ENCODE assay signal across 15 cellular contexts in the genomic region with DNA sequence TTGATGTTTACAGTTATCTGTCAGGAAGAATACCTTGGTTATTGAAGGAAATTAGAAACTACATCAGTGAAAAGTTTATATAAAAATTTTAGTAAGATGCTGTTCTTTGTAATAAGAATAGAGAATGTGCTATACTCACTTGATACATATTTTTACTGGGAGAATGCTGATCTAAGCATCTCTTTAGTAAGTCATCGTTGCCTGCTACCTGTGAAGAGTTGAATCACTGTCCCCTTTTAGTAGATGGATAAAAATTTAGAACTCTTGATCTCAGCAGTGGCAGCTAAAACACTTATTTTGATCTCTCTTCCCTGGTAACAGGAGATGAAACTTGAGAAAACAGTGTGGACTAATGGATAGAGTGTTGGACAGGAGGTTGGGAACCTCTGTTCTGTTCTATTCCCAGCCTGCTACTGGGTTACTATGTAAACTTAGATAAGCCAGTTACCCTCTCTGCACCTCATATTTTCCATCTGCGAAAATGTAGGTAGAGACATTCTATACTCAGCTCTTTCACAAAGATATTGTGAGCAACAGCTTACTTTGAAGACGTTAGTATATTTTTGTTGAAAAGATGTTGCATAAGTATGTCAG.
"Had no signal": no experiment of that assay in that cellular context is flagged by ENCODE, and none has a peak within 500 bp of the region (broad histone marks: within the 10 kb centered on the region; RNA-seq: fewer than 3 reads in every experiment).

No MANE protein-coding gene starts in this region.

- ATAC-seq: activated CD4-positive, alpha-beta T cell treated with anti-CD3 and anti-CD28 coated beads for 36 hours; activated T-helper 17 cell treated with anti-CD3 and anti-CD28 coated beads, Interleukin-2, amount 50 U/mL, for 72 hours; body of pancreas; esophagus mucosa; left lobe of liver; WTC11 had no signal

- H3K27me3 ChIP-seq: body of pancreas had no signal

- H3K4me1 ChIP-seq: body of pancreas had no signal

- H3K27ac ChIP-seq: body of pancreas had no signal

- H3K9me3 ChIP-seq: body of pancreas had no signal

- H3K4me3 ChIP-seq: body of pancreas had no signal

- DNase-seq: activated CD4-positive, alpha-beta T cell treated with anti-CD3 and anti-CD28 coated beads for 36 hours; activated CD4-positive, alpha-beta T cell treated with anti-CD3 and anti-CD28 coated beads, Interleukin-2, amount 50 U/mL, for 48 hours; activated naive CD4-positive, alpha-beta T cell treated with Interleukin-2 at 50 U/mL for 16 hours; body of pancreas; caudate nucleus; cortex of kidney; effector CD4-positive, alpha-beta T cell; stimulated activated CD4-positive, alpha-beta T cell treated with anti-CD3 and anti-CD28 coated beads, Interleukin-12 subunit alpha, Interleukin-12 subunit beta, amount 100 ng/mL, for 4 hours; stimulated activated CD4-positive, alpha-beta T cell treated with anti-CD3 and anti-CD28 coated beads, Interleukin-1b, Interleukin-23, amount 100 ng/mL, for 48 hours; stimulated activated CD8-positive, alpha-beta memory T cell treated with anti-CD3 and anti-CD28 coated beads, Interleukin-4, amount 100 ng/mL, for 48 hours; stimulated activated naive CD4-positive, alpha-beta T cell had no signal
